Comparison of ENCODE assay signal across 8 cellular contexts in genomic region chr6:125300992-125301434, GRCh38. TPM values are rescaled to one million over a fixed set of nuclear protein-coding genes. Genes with fewer than 3 reads are reported as not detected.
A peak's percentile ranks its signal among the peaks of the same experiment; 100 is the strongest.
DNase-seq lines count a peak whose midpoint lies in the region; ATAC-seq, FAIRE-seq and TF ChIP-seq lines count a peak whose summit lies in the region.

No MANE protein-coding gene starts in this region.

- peaks cover 3% of the 10 kb centered on the region; the same call in 1 of the 2 replicates for H3K79me1 ChIP-seq in H1 (ENCODE audit: low read depth, low read length)

- H3K14ac ChIP-seq in H1 (ENCODE audit: insufficient read length): no peak overlapping the region

- CTCF ChIA-PET in activated CD4-positive, alpha-beta T cell treated with anti-CD3 and anti-CD28 coated beads for 36 hours (lab: Charles Lee): interaction anchor here (0.6 to 3.5 kb wide), 4 partner anchors 10 to 480 kb away, joined by 3 to 20 read pairs (median 4); no protein-coding TSS in a partner anchor
- CTCF ChIA-PET in PC-3 (lab: Charles Lee): interaction anchor here (0.9 kb wide), 1 partner anchor 99 kb away, joined by 3 read pairs; no protein-coding TSS in a partner anchor
- CTCF ChIA-PET in H1 (lab: Charles Lee; ENCODE audit: partially characterized antibody): interaction anchor here (0.9 to 2.1 kb wide), 11 partner anchors 10 to 491 kb away, joined by 3 to 8 read pairs (median 4); no protein-coding TSS in a partner anchor

- TF ChIP-seq CTCF in PC-3 (conservative IDR thresholded peaks at IDR 0.05; ENCODE audit: low read depth, low read length) (no peak), H1 (IDR thresholded peaks at IDR 0.05; ENCODE audit: control extremely low read depth in 1 of 3, insufficient read depth in 1 of 3, low read depth in 1 of 3, low read length in 3 of 3) (no peak)

- peak overlapping the region; percentile 62; the same call in 1 of the 2 replicates for H3K18ac ChIP-seq in H1 (ENCODE audit: extremely low read depth, low read length)

- H3K9ac ChIP-seq in PC-3 (ENCODE audit: low read length) (peak overlapping the region; percentile 92), H1 (replicated peaks in 1 of 4; ENCODE audit: extremely low read depth in 1 of 4, low read depth in 3 of 4, low read length in 3 of 4) (peak overlapping the region in 3 of 4 experiments; percentile 66 to 87 (median 83); a peak in 6 of 7 replicates)

- H3K36me3 Mint-ChIP-seq in activated CD4-positive, alpha-beta T cell treated with anti-CD3 and anti-CD28 coated beads for 36 hours (ENCODE audit: low read depth): peaks cover 46% of the 10 kb centered on the region
- H3K36me3 Mint-ChIP-seq in naive thymus-derived CD8-positive, alpha-beta T cell: peaks cover 9 to 40% (median 26%) of the 10 kb centered on the region in 3 donors

- no TSS peak for BruUV-seq in PC-3 (replicated peaks; lab: Mats Ljungman, UMichigan)

- no peak for TF ChIP-seq EP300 in H1 (IDR thresholded peaks at IDR 0.05; ENCODE audit: borderline replicate concordance in 1 of 2, low read depth in 2 of 2, low read length in 2 of 2)

- no peaks in the 10 kb centered on the region for H3K27me3 ChIP-seq in PC-3 (ENCODE audit: low read length)
- no peaks in the 10 kb centered on the region for H3K27me3 ChIP-seq in H1 (replicated peaks in 1 of 4; ENCODE audit: control insufficient read depth in 3 of 4, extremely low read depth in 1 of 4, insufficient read depth in 3 of 4, low read length in 3 of 4)

- H2BK5ac ChIP-seq in H1 (ENCODE audit: low read depth, low read length): 0 out of 2 replicates have a peak overlapping the region, but pooled peaks have one; percentile 73

- peak overlapping the region; percentile 70 for H3K4me3 ChIP-seq in PC-3 (ENCODE audit: low read length)
- peak overlapping the region; percentile 60 to 82 (median 76) for H3K4me3 ChIP-seq in H1 (ENCODE audit: extremely low read depth in 1 of 4, insufficient read depth in 2 of 4, low read depth in 3 of 4, low read length in 4 of 4)

- no peak overlapping the region for H2AK5ac ChIP-seq in H1 (ENCODE audit: low read depth, low read length)

- H3K56ac ChIP-seq in H1 (replicated peaks; ENCODE audit: insufficient read length, low read depth, low read length): no peak overlapping the region

- TF ChIP-seq POLR2A in H1 (IDR thresholded peaks at IDR 0.05; ENCODE audit: control extremely low read depth in 1 of 2, low read depth in 2 of 2, low read length in 2 of 2): no peak

- H4K20me1 ChIP-seq in PC-3 (ENCODE audit: low read length) (no peaks in the 10 kb centered on the region), H1 (replicated peaks in 1 of 2; ENCODE audit: control insufficient read depth in 1 of 2, insufficient read depth in 2 of 2, low read length in 2 of 2) (no peaks in the 10 kb centered on the region)

- H3K27me3 Mint-ChIP-seq in activated CD4-positive, alpha-beta T cell treated with anti-CD3 and anti-CD28 coated beads for 36 hours: no peaks in the 10 kb centered on the region
- peaks cover 0 to 3% (median under 1%) of the 10 kb centered on the region in 5 donors for H3K27me3 Mint-ChIP-seq in naive thymus-derived CD8-positive, alpha-beta T cell

- H4K8ac ChIP-seq in H1 (ENCODE audit: extremely low read depth, insufficient read depth, low read length): peak overlapping the region; percentile 97; the same call in 1 of the 2 replicates

- no peaks in the 10 kb centered on the region for H3F3A ChIP-seq in PC-3 (ENCODE audit: low read length, unreplicated experiment)

- ATAC-seq in activated CD4-positive, alpha-beta T cell treated with anti-CD3 and anti-CD28 coated beads for 36 hours: no peak
- peak; percentile 10; the same call in 1 of the 2 replicates for ATAC-seq in PC-3
- no peak for ATAC-seq in naive thymus-derived CD8-positive, alpha-beta T cell
- ATAC-seq in GM21447 (IDR thresholded peaks at IDR 0.05; ENCODE audit: unreplicated experiment): no peak

- H3K79me2 ChIP-seq in PC-3 (ENCODE audit: low read length) (peaks cover 22% of the 10 kb centered on the region), H1 (ENCODE audit: control insufficient read depth in 1 of 2, insufficient read depth in 2 of 2, low read length in 2 of 2) (peaks cover 0 to 18% of the 10 kb centered on the region in 2 experiments; a peak in 2 of 4 replicates)

- H3K36me3 ChIP-seq in PC-3 (ENCODE audit: low read depth, low read length) (peaks cover 10% of the 10 kb centered on the region; the same call in 1 of the 2 replicates), H1 (ENCODE audit: control insufficient read depth in 2 of 4, insufficient read depth in 4 of 4, low read length in 3 of 4) (peaks cover 11 to 39% (median 24%) of the 10 kb centered on the region in 4 experiments)

- H3K23me2 ChIP-seq in H1 (ENCODE audit: low read depth, low read length): no peaks in the 10 kb centered on the region; the same call in 1 of the 2 replicates

- no peaks in the 10 kb centered on the region for H3K9me2 ChIP-seq in PC-3 (replicated peaks; ENCODE audit: low read length)

- no peak overlapping the region for H2BK12ac ChIP-seq in H1 (ENCODE audit: low read depth, low read length)

- H4K91ac ChIP-seq in H1 (replicated peaks; ENCODE audit: insufficient read length, low read length): peak overlapping the region; percentile 22

- H3K4me1 Mint-ChIP-seq in activated CD4-positive, alpha-beta T cell treated with anti-CD3 and anti-CD28 coated beads for 36 hours: peaks cover 52% of the 10 kb centered on the region
- H3K4me1 Mint-ChIP-seq in naive thymus-derived CD8-positive, alpha-beta T cell: peaks cover 46 to 65% (median 62%) of the 10 kb centered on the region in 4 donors

- H3K4ac ChIP-seq in H1 (replicated peaks; ENCODE audit: insufficient read length, low read depth, low read length): peak overlapping the region; percentile 35

- no peak overlapping the region for H2BK20ac ChIP-seq in H1 (ENCODE audit: low read length)

- DNase-seq in activated CD4-positive, alpha-beta T cell treated with anti-CD3 and anti-CD28 coated beads for 36 hours: no peak
- DNase-seq in activated CD4-positive, alpha-beta T cell treated with anti-CD3 and anti-CD28 coated beads for 1 hour: no peak
- DNase-seq in PC-3 (peak; percentile 5), H1 (ENCODE audit: low read depth in 1 of 2, low spot score in 2 of 2) (no peak), NCI-H2107 (lab: John Stamatoyannopoulos, UW) (no peak), RPMI8226 (no peak)
- DNase-seq in naive thymus-derived CD8-positive, alpha-beta T cell: peak in 1 of 10 donors; percentile 4

- no peak overlapping the region for H3K23ac ChIP-seq in H1 (ENCODE audit: insufficient read length)

- POLR2A ChIA-PET in activated CD4-positive, alpha-beta T cell treated with anti-CD3 and anti-CD28 coated beads for 36 hours (lab: Charles Lee): no interaction called here
- POLR2A ChIA-PET in PC-3 (lab: Charles Lee; ENCODE audit: unreplicated experiment): no interaction called here
- POLR2A ChIA-PET in H1 (lab: Charles Lee; ENCODE audit: partially characterized antibody): interaction anchor here (0.6 to 1.9 kb wide), 8 partner anchors 9 to 765 kb away, joined by 3 to 6 read pairs (median 4); partner anchors contain the start of genes NCOA7 and TPD52L1
- POLR2A ChIA-PET in naive thymus-derived CD8-positive, alpha-beta T cell (lab: Charles Lee): interaction anchor here (0.7 to 2.9 kb wide), 7 partner anchors 445 to 685 kb away, joined by 3 to 24 read pairs (median 6); partner anchors contain the start of genes HEY2, NCOA7 and TRMT11

- H3K27ac ChIP-seq in PC-3 (ENCODE audit: low read length): no peak overlapping the region
- H3K27ac ChIP-seq in H1 (ENCODE audit: low read depth, low read length): peak overlapping the region; percentile 73; the same call in 1 of the 2 replicates

- 13% methylated on average over 11 of the region's 11 CpGs; no CpG with 5 or more reads in 1 of the 2 experiments for WGBS in H1 (ENCODE audit: extremely low coverage in 1 of 2, insufficient coverage in 1 of 2, insufficient read length in 1 of 2, insufficient replicate concordance in 2 of 2, low coverage in 1 of 2, low lambda C conversion rate in 2 of 2, missing lambda C conversion rate in 1 of 2), 2 experiments

- H2AFZ ChIP-seq in PC-3 (ENCODE audit: low read length): peak overlapping the region; percentile 85
- H2AFZ ChIP-seq in H1 (ENCODE audit: low read length): no peak overlapping the region

- H3K9me3 Mint-ChIP-seq in activated CD4-positive, alpha-beta T cell treated with anti-CD3 and anti-CD28 coated beads for 36 hours (ENCODE audit: low read depth): peaks cover 2% of the 10 kb centered on the region
- H3K9me3 Mint-ChIP-seq in naive thymus-derived CD8-positive, alpha-beta T cell: peaks cover 0 to 5% (median 0%) of the 10 kb centered on the region in 9 donors

- H2BK15ac ChIP-seq in H1 (ENCODE audit: low read length): no peak overlapping the region

- no peak overlapping the region for H2BK120ac ChIP-seq in H1 (replicated peaks; ENCODE audit: low read depth, low read length)

- FAIRE-seq in H1 (lab: Jason Lieb, UNC): no peak

- H3K4me1 ChIP-seq in PC-3 (ENCODE audit: insufficient read depth, low read length) (peaks cover 8% of the 10 kb centered on the region), H1 (replicated peaks in 1 of 4; ENCODE audit: control insufficient read depth in 3 of 4, insufficient read depth in 4 of 4, low read length in 3 of 4) (no peaks in the 10 kb centered on the region; a peak in 1 of 7 replicates)

- intact Hi-C loops in activated CD4-positive, alpha-beta T cell treated with anti-CD3 and anti-CD28 coated beads for 36 hours (cut with DNase I, micrococcal nuclease): loop anchor here (1.0 to 10.0 kb wide), 7 partner anchors 149 to 1964 kb away; partner anchors contain the start of genes TPD52L1 (in 2 of the 2), CENPW (in 1 of the 2), HEY2 (in 1 of the 2) and HINT3 (in 1 of the 2)
- intact Hi-C loops in PC-3 (cut with micrococcal nuclease): loop anchor here (1.0 to 5.0 kb wide), 2 partner anchors 99 to 148 kb away; partner anchors contain the start of gene TPD52L1

- TF ChIP-seq RAD21 in H1 (IDR thresholded peaks at IDR 0.05 in 1 of 2, conservative IDR thresholded peaks at IDR 0.05 in 1 of 2; ENCODE audit: low read depth in 2 of 2, low read length in 2 of 2): no peak

- peak overlapping the region; percentile 94 for H3K4me3 Mint-ChIP-seq in activated CD4-positive, alpha-beta T cell treated with anti-CD3 and anti-CD28 coated beads for 36 hours
- peak overlapping the region; percentile 85 to 96 (median 91) for H3K4me3 Mint-ChIP-seq in naive thymus-derived CD8-positive, alpha-beta T cell

- H4K5ac ChIP-seq in H1 (ENCODE audit: insufficient read length, low read depth, low read length): no peak overlapping the region

- peak overlapping the region; percentile 98 for H3K27ac Mint-ChIP-seq in activated CD4-positive, alpha-beta T cell treated with anti-CD3 and anti-CD28 coated beads for 36 hours
- H3K27ac Mint-ChIP-seq in naive thymus-derived CD8-positive, alpha-beta T cell: peak overlapping the region; percentile 84 to 96 (median 92)

- no peaks in the 10 kb centered on the region for H3K9me3 ChIP-seq in PC-3 (ENCODE audit: low read length)
- no peaks in the 10 kb centered on the region for H3K9me3 ChIP-seq in H1 (ENCODE audit: insufficient read depth in 2 of 2, low read depth in 1 of 2, low read length in 1 of 2)

- H3K4me2 ChIP-seq in PC-3 (ENCODE audit: low read length) (peak overlapping the region; percentile 93), H1 (ENCODE audit: insufficient read depth in 1 of 2, low read depth in 2 of 2, low read length in 2 of 2) (peak overlapping the region; percentile 66 to 91)

RNA-seq across cellular contexts. Expression of gene HDDC2, which starts 0.8 kb away (rescaled TPM):
- 100 to 1,000 TPM in 1 of 2 experiments, 10 to 100 TPM in 1; 96.7 to 120 TPM for total RNA-seq in activated CD4-positive, alpha-beta T cell treated with anti-CD3 and anti-CD28 coated beads for 36 hours
- 88.6 and 96.8 TPM in 2 replicates for total RNA-seq in PC-3 (2014; rRNA removed)
- 86.0 and 89.3 TPM in 2 replicates for total RNA-seq in H1 (2021; fragmentation: NEBNext Ultra II Directional; extraction: Animal tissue kit (Norgen Biotek cat#: 25700))
- 96.8 and 129 TPM in 2 replicates for polyA plus RNA-seq in H1 (2011; rRNA removed)
- polyA plus RNA-seq in H1 (2011; cell fraction: cytosol; rRNA removed): 134 TPM
- polyA plus RNA-seq in H1 (2011; cell fraction: nucleus; rRNA removed): 74.7 TPM
- polyA plus RNA-seq in H1 (2012, experiment 1 of 2): 79.5 to 106 TPM (median 103 TPM) in 4 replicates
- 19.2 TPM for polyA plus RNA-seq in H1 (2012, experiment 2 of 2)
- 59.3 TPM for polyA plus RNA-seq in H1 (2013, experiment 1 of 2)
- polyA plus RNA-seq in H1 (2013, experiment 2 of 2): 63.1 TPM
- 45.1 and 57.3 TPM in 2 replicates for polyA minus RNA-seq in H1 (2011; rRNA and poly(A)+ RNA removed)
- polyA minus RNA-seq in H1 (2011; cell fraction: cytosol; rRNA and poly(A)+ RNA removed): 18.3 TPM
- polyA minus RNA-seq in H1 (2011; cell fraction: nucleus; rRNA and poly(A)+ RNA removed): 62.5 TPM
- 10 to 100 TPM; 62.9 to 69.6 TPM for total RNA-seq in naive thymus-derived CD8-positive, alpha-beta T cell
- 100 to 1,000 TPM; 118 to 134 (median 119) TPM for polyA plus RNA-seq in naive thymus-derived CD8-positive, alpha-beta T cell

Comparison
In these comparisons a context has a peak if more than half of its experiments do, and no peak if none do; other contexts are left out.
1. POLR2A ChIA-PET loops: an anchor here in H1 (0.6 to 1.9 kb wide) and naive thymus-derived CD8-positive, alpha-beta T cell (0.7 to 2.9 kb wide); none called in activated CD4-positive, alpha-beta T cell treated with anti-CD3 and anti-CD28 coated beads for 36 hours and PC-3.